ENCODE assay signal across 13 cellular contexts in genomic region chr1:2344744-2345296, GRCh38.
"Had no signal": no experiment of that assay in that cellular context is flagged by ENCODE, and none has a peak within 500 bp of the region (broad histone marks: within the 10 kb centered on the region; RNA-seq: fewer than 3 reads in every experiment).

No MANE protein-coding gene starts in this region.

- H3K4me3 ChIP-seq: gastrocnemius medialis, smooth muscle cell, suprapubic skin had no signal

- H3K27ac Mint-ChIP-seq: activated CD4-positive, alpha-beta memory T cell treated with anti-CD3 and anti-CD28 coated beads for 36 hours; activated CD4-positive, alpha-beta T cell treated with anti-CD3 and anti-CD28 coated beads for 36 hours; activated CD8-positive, alpha-beta memory T cell treated with anti-CD3 and anti-CD28 coated beads, Interleukin-2, amount 10 ng/mL, durations not matched to agents 7 days and 5 days; activated naive CD4-positive, alpha-beta T cell treated with anti-CD3 and anti-CD28 coated beads, Interleukin-2, amount 10 ng/mL, durations not matched to agents 7 days and 5 days; endodermal cell; stimulated activated naive CD8-positive, alpha-beta T cell treated with anti-CD3 and anti-CD28 coated beads, Interleukin-15, Interleukin-2, amounts not matched to agents 100 ng/mL and 50 ng/mL, for 24 hours; type B pancreatic cell had no signal

- H3K4me3 Mint-ChIP-seq: activated CD4-positive, alpha-beta memory T cell treated with anti-CD3 and anti-CD28 coated beads for 36 hours; activated CD4-positive, alpha-beta T cell treated with anti-CD3 and anti-CD28 coated beads for 36 hours; activated CD8-positive, alpha-beta memory T cell treated with anti-CD3 and anti-CD28 coated beads, Interleukin-2, amount 10 ng/mL, durations not matched to agents 7 days and 5 days; activated naive CD4-positive, alpha-beta T cell treated with anti-CD3 and anti-CD28 coated beads, Interleukin-2, amount 10 ng/mL, durations not matched to agents 7 days and 5 days; endodermal cell; neural crest cell; stimulated activated naive CD8-positive, alpha-beta T cell treated with anti-CD3 and anti-CD28 coated beads, Interleukin-15, Interleukin-2, amounts not matched to agents 100 ng/mL and 50 ng/mL, for 24 hours; type B pancreatic cell had no signal

- H3K9me3 Mint-ChIP-seq: activated CD4-positive, alpha-beta memory T cell treated with anti-CD3 and anti-CD28 coated beads for 36 hours; activated naive CD4-positive, alpha-beta T cell treated with anti-CD3 and anti-CD28 coated beads, Interleukin-2, amount 10 ng/mL, durations not matched to agents 7 days and 5 days; endodermal cell; neural crest cell; stimulated activated naive CD8-positive, alpha-beta T cell treated with anti-CD3 and anti-CD28 coated beads, Interleukin-15, Interleukin-2, amounts not matched to agents 100 ng/mL and 50 ng/mL, for 24 hours; type B pancreatic cell had no signal

- H3K4me1 Mint-ChIP-seq: activated CD4-positive, alpha-beta T cell treated with anti-CD3 and anti-CD28 coated beads for 36 hours; activated CD8-positive, alpha-beta memory T cell treated with anti-CD3 and anti-CD28 coated beads, Interleukin-2, amount 10 ng/mL, durations not matched to agents 7 days and 5 days; activated naive CD4-positive, alpha-beta T cell treated with anti-CD3 and anti-CD28 coated beads, Interleukin-2, amount 10 ng/mL, durations not matched to agents 7 days and 5 days; endodermal cell had no signal

- H3K9me3 ChIP-seq: gastrocnemius medialis, suprapubic skin had no signal

- H3K27me3 ChIP-seq: gastrocnemius medialis, suprapubic skin had no signal

- DNase-seq: activated CD4-positive, alpha-beta memory T cell treated with anti-CD3 and anti-CD28 coated beads for 36 hours; activated CD4-positive, alpha-beta T cell treated with anti-CD3 and anti-CD28 coated beads for 36 hours; activated CD8-positive, alpha-beta memory T cell treated with anti-CD3 and anti-CD28 coated beads, Interleukin-2, amount 10 ng/mL, durations not matched to agents 7 days and 5 days; activated naive CD4-positive, alpha-beta T cell treated with anti-CD3 and anti-CD28 coated beads, Interleukin-2, amount 10 ng/mL, durations not matched to agents 7 days and 5 days; endodermal cell; gastrocnemius medialis; islet precursor cell had no signal

- H3K4me2 ChIP-seq: smooth muscle cell had no signal

- H2AFZ ChIP-seq: parathyroid adenoma had no signal

- H3K9ac ChIP-seq: parathyroid adenoma had no signal

- H3K27ac ChIP-seq: gastrocnemius medialis, parathyroid adenoma, suprapubic skin had no signal

- H3K27me3 Mint-ChIP-seq: activated CD4-positive, alpha-beta memory T cell treated with anti-CD3 and anti-CD28 coated beads for 36 hours; activated CD4-positive, alpha-beta T cell treated with anti-CD3 and anti-CD28 coated beads for 36 hours; activated CD8-positive, alpha-beta memory T cell treated with anti-CD3 and anti-CD28 coated beads, Interleukin-2, amount 10 ng/mL, durations not matched to agents 7 days and 5 days; stimulated activated naive CD8-positive, alpha-beta T cell treated with anti-CD3 and anti-CD28 coated beads, Interleukin-15, Interleukin-2, amounts not matched to agents 100 ng/mL and 50 ng/mL, for 24 hours; type B pancreatic cell had no signal

- H3K79me2 ChIP-seq: parathyroid adenoma had no signal

- H3K36me3 ChIP-seq: gastrocnemius medialis, suprapubic skin had no signal

- ATAC-seq: activated CD4-positive, alpha-beta T cell treated with anti-CD3 and anti-CD28 coated beads for 36 hours; activated CD8-positive, alpha-beta memory T cell treated with anti-CD3 and anti-CD28 coated beads, Interleukin-2, amount 10 ng/mL, durations not matched to agents 7 days and 5 days; gastrocnemius medialis had no signal

- H3K36me3 Mint-ChIP-seq: activated CD4-positive, alpha-beta memory T cell treated with anti-CD3 and anti-CD28 coated beads for 36 hours; activated CD8-positive, alpha-beta memory T cell treated with anti-CD3 and anti-CD28 coated beads, Interleukin-2, amount 10 ng/mL, durations not matched to agents 7 days and 5 days; activated naive CD4-positive, alpha-beta T cell treated with anti-CD3 and anti-CD28 coated beads, Interleukin-2, amount 10 ng/mL, durations not matched to agents 7 days and 5 days; type B pancreatic cell had no signal

- H3K4me1 ChIP-seq: gastrocnemius medialis, parathyroid adenoma had no signal
